10 cellular contexts compared by ENCODE assay signal in genomic region chr3:53238051-53238850, GRCh38. TPM values are rescaled to one million over a fixed set of nuclear protein-coding genes. Genes with fewer than 3 reads are reported as not detected.
DNase-seq lines count a peak whose midpoint lies in the region; ATAC-seq and TF ChIP-seq lines count a peak whose summit lies in the region.
"Had no signal": no experiment of that assay in that cellular context is flagged by ENCODE, and none has a peak within 500 bp of the region (broad histone marks: within the 10 kb centered on the region; RNA-seq: fewer than 3 reads in every experiment).

No MANE protein-coding gene starts in this region.

- no peaks in the 10 kb centered on the region for H3K27me3 Mint-ChIP-seq in activated CD4-positive, alpha-beta T cell treated with anti-CD3 and anti-CD28 coated beads, Interleukin-2, amount 10 ng/mL, durations not matched to agents 7 days and 5 days
- H3K27me3 Mint-ChIP-seq: memory B cell had no signal

- no peak for TF ChIP-seq CTCF in gastroesophageal sphincter (IDR thresholded peaks at IDR 0.05)
- no peak for TF ChIP-seq CTCF in stomach (IDR thresholded peaks at IDR 0.05)
- no peak for TF ChIP-seq CTCF in WERI-Rb-1 (IDR thresholded peaks at IDR 0.05; ENCODE audit: low read depth, low read length)

- intact Hi-C loops in stomach (cut with DNase I; ENCODE audit: low total_unique reads), result no loop called here

- no peak overlapping the region for H3K4me3 Mint-ChIP-seq in activated CD4-positive, alpha-beta T cell treated with anti-CD3 and anti-CD28 coated beads, Interleukin-2, amount 10 ng/mL, durations not matched to agents 7 days and 5 days
- H3K4me3 Mint-ChIP-seq: memory B cell had no signal

- no peaks in the 10 kb centered on the region for H3K27me3 ChIP-seq in gastroesophageal sphincter
- H3K27me3 ChIP-seq in stomach, result no peaks in the 10 kb centered on the region
- H3K27me3 ChIP-seq in WERI-Rb-1 (ENCODE audit: insufficient read depth, low read depth, severe bottlenecking), result no peaks in the 10 kb centered on the region
- H3K27me3 ChIP-seq: BLaER1 treated with 17β-estradiol and CSF1 and Interleukin-3, amounts not matched to agents 10 nM and 100 nM had no signal

- TF ChIP-seq EP300 in gastroesophageal sphincter (IDR thresholded peaks at IDR 0.05) (no peak), stomach (IDR thresholded peaks at IDR 0.05) (no peak)

- 60% methylated on average over 1 of the region's 6 CpGs; no CpG with 5 or more reads in 1 of the 2 donors for WGBS in gastroesophageal sphincter (ENCODE audit: low coverage in 1 of 2), 2 donors
- 72 to 100% (median 77%) methylated on average over 2 to 6 of the region's 6 CpGs for WGBS in stomach, 5 donors

- H3K9me3 ChIP-seq in gastroesophageal sphincter (no peaks in the 10 kb centered on the region), stomach (no peaks in the 10 kb centered on the region), WERI-Rb-1 (ENCODE audit: severe bottlenecking) (no peaks in the 10 kb centered on the region)
- H3K9me3 ChIP-seq: BLaER1 treated with 17β-estradiol and CSF1 and Interleukin-3, amounts not matched to agents 10 nM and 100 nM had no signal

- ATAC-seq in gastroesophageal sphincter, result peak; percentile 16
- ATAC-seq in HG03565 (IDR thresholded peaks at IDR 0.05; ENCODE audit: unreplicated experiment), result no peak

- no peak overlapping the region for H3K4me3 ChIP-seq in gastroesophageal sphincter
- no peak overlapping the region for H3K4me3 ChIP-seq in stomach
- H3K4me3 ChIP-seq in WERI-Rb-1 (ENCODE audit: low read depth, low read length), result no peak overlapping the region
- H3K4me3 ChIP-seq: BLaER1 treated with 17β-estradiol and CSF1 and Interleukin-3, amounts not matched to agents 10 nM and 100 nM had no signal

- POLR2A ChIA-PET in activated CD4-positive, alpha-beta T cell treated with anti-CD3 and anti-CD28 coated beads, Interleukin-2, amount 10 ng/mL, durations not matched to agents 7 days and 5 days (lab: Charles Lee), result no interaction called here

- peaks cover 13% of the 10 kb centered on the region for H3K36me3 Mint-ChIP-seq in activated CD4-positive, alpha-beta T cell treated with anti-CD3 and anti-CD28 coated beads, Interleukin-2, amount 10 ng/mL, durations not matched to agents 7 days and 5 days (ENCODE audit: low read depth)

- no peak for DNase-seq in activated CD4-positive, alpha-beta T cell treated with anti-CD3 and anti-CD28 coated beads, Interleukin-2, amount 10 ng/mL, durations not matched to agents 7 days and 5 days
- DNase-seq in activated CD4-positive, alpha-beta T cell treated with anti-CD3 and anti-CD28 coated beads, Interleukin-2, amount 50 U/mL, for 1 hour, result no peak
- DNase-seq in T1000 (lab: John Stamatoyannopoulos, UW), result peak; percentile 58
- DNase-seq in stomach, result peak; percentile 51
- DNase-seq in DMS79 treated with DMSO at 0.1 percent for 48 hours (lab: John Stamatoyannopoulos, UW), result no peak
- DNase-seq in WERI-Rb-1, result no peak

- TF ChIP-seq POLR2A in gastroesophageal sphincter (IDR thresholded peaks at IDR 0.05) (no peak), stomach (IDR thresholded peaks at IDR 0.05) (no peak)

- H3K4me1 Mint-ChIP-seq in activated CD4-positive, alpha-beta T cell treated with anti-CD3 and anti-CD28 coated beads, Interleukin-2, amount 10 ng/mL, durations not matched to agents 7 days and 5 days, result peaks cover 25% of the 10 kb centered on the region
- H3K4me1 Mint-ChIP-seq: memory B cell had no signal

- peaks cover 0 to 77% (median 24%) of the 10 kb centered on the region in 3 donors for H3K4me1 ChIP-seq in gastroesophageal sphincter
- peaks cover 49 to 73% (median 64%) of the 10 kb centered on the region in 4 donors for H3K4me1 ChIP-seq in stomach

- peaks cover 0 to 95% of the 10 kb centered on the region in 2 donors for H3K36me3 ChIP-seq in gastroesophageal sphincter
- peaks cover 59 to 94% (median 87%) of the 10 kb centered on the region in 4 donors for H3K36me3 ChIP-seq in stomach
- peaks cover 85% of the 10 kb centered on the region for H3K36me3 ChIP-seq in WERI-Rb-1

- H3K27ac ChIP-seq in gastroesophageal sphincter (peak overlapping the region in 3 of 4 donors; percentile 57 to 78 (median 62)), stomach (peak overlapping the region; percentile 61 to 84 (median 73)), WERI-Rb-1 (no peak overlapping the region)

- no peaks in the 10 kb centered on the region for H3K9me3 Mint-ChIP-seq in activated CD4-positive, alpha-beta T cell treated with anti-CD3 and anti-CD28 coated beads, Interleukin-2, amount 10 ng/mL, durations not matched to agents 7 days and 5 days
- H3K9me3 Mint-ChIP-seq: memory B cell had no signal

- CTCF ChIA-PET in activated CD4-positive, alpha-beta T cell treated with anti-CD3 and anti-CD28 coated beads, Interleukin-2, amount 10 ng/mL, durations not matched to agents 7 days and 5 days (lab: Charles Lee), result interaction anchor here (1.1 to 1.5 kb wide), 2 partner anchors 14 to 19 kb away, joined by 3 to 5 read pairs; no protein-coding TSS in a partner anchor

- peak overlapping the region; percentile 4 for H3K27ac Mint-ChIP-seq in activated CD4-positive, alpha-beta T cell treated with anti-CD3 and anti-CD28 coated beads, Interleukin-2, amount 10 ng/mL, durations not matched to agents 7 days and 5 days
- H3K27ac Mint-ChIP-seq: memory B cell had no signal

RNA-seq across cellular contexts. Expression of gene TKT, which starts 17.6 kb away (rescaled TPM):
- total RNA-seq in activated CD4-positive, alpha-beta T cell treated with anti-CD3 and anti-CD28 coated beads, Interleukin-2, amount 10 ng/mL, durations not matched to agents 7 days and 5 days, result 100 to 1,000 TPM; 224 to 228 TPM
- total RNA-seq in gastroesophageal sphincter, result 100 to 1,000 TPM; 218 to 386 (median 278) TPM
- total RNA-seq in stomach, result 100 to 1,000 TPM in 3 of 5 donors, 10 to 100 TPM in 2; 88.3 to 247 (median 162) TPM
- polyA plus RNA-seq in stomach, result 100 to 1,000 TPM in 2 of 3 donors, 10 to 100 TPM in 1; 84.9 to 385 (median 118) TPM

Comparison
In these comparisons a context has a peak if more than half of its experiments do, and no peak if none do; other contexts are left out.
1. DNase-seq: peak in T1000 (single experiment) and stomach (single experiment); none in activated CD4-positive, alpha-beta T cell treated with anti-CD3 and anti-CD28 coated beads, Interleukin-2, amount 10 ng/mL, durations not matched to agents 7 days and 5 days (single experiment), activated CD4-positive, alpha-beta T cell treated with anti-CD3 and anti-CD28 coated beads, Interleukin-2, amount 50 U/mL, for 1 hour (single experiment), DMS79 treated with DMSO at 0.1 percent for 48 hours (single experiment) and WERI-Rb-1 (single experiment).